ENCODE assay signal across 23 cellular contexts in the genomic region with DNA sequence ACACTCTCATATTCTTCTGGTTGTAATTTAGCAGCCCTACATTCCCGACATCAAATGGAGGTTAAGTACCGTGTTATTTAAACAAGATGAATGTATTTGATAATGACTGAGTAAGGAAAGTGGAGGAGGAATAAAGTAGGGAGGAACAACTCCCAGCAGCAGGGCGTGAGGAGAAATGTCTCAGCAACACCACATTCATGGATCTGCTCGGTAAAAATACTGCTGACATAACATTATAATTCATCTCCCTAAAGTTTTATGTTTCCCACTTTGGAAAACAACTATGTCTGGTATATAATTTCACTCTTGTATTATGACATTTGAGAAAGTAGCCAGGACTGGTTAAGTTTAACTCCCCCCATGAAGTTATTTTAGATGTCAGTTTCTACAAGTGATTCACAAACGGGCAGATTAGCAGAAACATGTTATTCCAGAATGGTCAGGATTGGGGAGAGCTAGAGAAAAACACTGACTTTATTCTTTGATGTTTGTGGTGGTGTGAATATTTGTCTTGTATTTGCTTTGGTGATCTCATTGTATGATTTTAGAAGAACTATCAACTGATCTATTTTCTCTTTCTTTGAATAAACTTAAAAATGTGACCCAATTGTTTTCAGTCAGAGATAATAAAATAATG.
DNase-seq lines count a peak whose midpoint lies in the region; TF ChIP-seq lines count a peak whose summit lies in the region.
"Had no signal": no experiment of that assay in that cellular context is flagged by ENCODE, and none has a peak within 500 bp of the region (broad histone marks: within the 10 kb centered on the region; RNA-seq: fewer than 3 reads in every experiment).

No MANE protein-coding gene starts in this region.

- no peak overlapping the region for H3K4me3 Mint-ChIP-seq in activated naive CD8-positive, alpha-beta T cell treated with anti-CD3 and anti-CD28 coated beads for 36 hours
- H3K4me3 Mint-ChIP-seq: activated CD4-positive, alpha-beta memory T cell treated with anti-CD3 and anti-CD28 coated beads, Interleukin-2, amount 10 ng/mL, durations not matched to agents 7 days and 5 days; brain; HFFc6 had no signal

- H3K4me1 ChIP-seq in adipocyte (ENCODE audit: control insufficient read depth, insufficient read depth, low read length), result peaks cover under 1% of the 10 kb centered on the region
- peaks cover 2% of the 10 kb centered on the region for H3K4me1 ChIP-seq in parathyroid adenoma
- H3K4me1 ChIP-seq: upper lobe of left lung had no signal

- H3K27ac Mint-ChIP-seq in activated naive CD8-positive, alpha-beta T cell treated with anti-CD3 and anti-CD28 coated beads for 36 hours, result no peak overlapping the region
- H3K27ac Mint-ChIP-seq: activated CD4-positive, alpha-beta memory T cell treated with anti-CD3 and anti-CD28 coated beads, Interleukin-2, amount 10 ng/mL, durations not matched to agents 7 days and 5 days; HFFc6 had no signal

- no peaks in the 10 kb centered on the region for H3K79me2 ChIP-seq in parathyroid adenoma

- no peaks in the 10 kb centered on the region for H3K27me3 Mint-ChIP-seq in activated naive CD8-positive, alpha-beta T cell treated with anti-CD3 and anti-CD28 coated beads for 36 hours
- H3K27me3 Mint-ChIP-seq: activated CD4-positive, alpha-beta memory T cell treated with anti-CD3 and anti-CD28 coated beads, Interleukin-2, amount 10 ng/mL, durations not matched to agents 7 days and 5 days had no signal

- H3K36me3 ChIP-seq in adipocyte (ENCODE audit: control insufficient read depth, insufficient read depth, low read length, severe bottlenecking), result no peaks in the 10 kb centered on the region
- no peaks in the 10 kb centered on the region for H3K36me3 ChIP-seq in parathyroid adenoma (ENCODE audit: control insufficient read depth, insufficient read depth, low read length)
- H3K36me3 ChIP-seq: lower lobe of right lung, MG63, upper lobe of left lung had no signal

- no peaks in the 10 kb centered on the region for H3K9me3 Mint-ChIP-seq in activated naive CD8-positive, alpha-beta T cell treated with anti-CD3 and anti-CD28 coated beads for 36 hours
- H3K9me3 Mint-ChIP-seq: HFFc6 had no signal

- DNase-seq in DMS53 (lab: John Stamatoyannopoulos, UW) (peak; percentile 60), adipocyte (ENCODE audit: low read depth) (peak; percentile 25), fibroblast of villous mesenchyme (ENCODE audit: low read depth) (peak; percentile 84), NCI-H526 treated with DMSO at 0.1 percent for 48 hours (lab: John Stamatoyannopoulos, UW) (no peak), HCEC 1CT (no peak)
- no peak for DNase-seq in activated naive CD8-positive, alpha-beta T cell treated with anti-CD3 and anti-CD28 coated beads for 36 hours
- DNase-seq: activated CD4-positive, alpha-beta memory T cell treated with anti-CD3 and anti-CD28 coated beads, Interleukin-2, amount 10 ng/mL, durations not matched to agents 7 days and 5 days; C1 segment of cervical spinal cord; effector CD4-positive, alpha-beta T cell; EL; HFFc6; islet precursor cell; KBM-7; lower lobe of right lung; MG63; NCI-H2029 treated with DMSO at 0.1 percent for 48 hours; NK-92 treated with Interleukin-12 subunit alpha and Interleukin-12 subunit beta, amount 100 ng/mL, for 24 hours; SIG-M5; stimulated activated CD4-positive, alpha-beta T cell treated with anti-CD3 and anti-CD28 coated beads, Interleukin-2, amount 100 ng/mL, for 24 hours; upper lobe of left lung had no signal

- no peak for TF ChIP-seq CTCF in fibroblast of villous mesenchyme (IDR thresholded peaks at IDR 0.05; ENCODE audit: insufficient read depth, low read depth, low read length)
- no peak for TF ChIP-seq CTCF in parathyroid adenoma (IDR thresholded peaks at IDR 0.05)

- H2AFZ ChIP-seq in parathyroid adenoma, result peak overlapping the region; percentile 39

- no peak overlapping the region for H3K27ac ChIP-seq in parathyroid adenoma
- H3K27ac ChIP-seq: lower lobe of right lung, skin epidermis, upper lobe of left lung had no signal

- H3K4me3 ChIP-seq in adipocyte (ENCODE audit: low read length) (no peak overlapping the region), fibroblast of villous mesenchyme (ENCODE audit: low read depth, low read length) (no peak overlapping the region), parathyroid adenoma (ENCODE audit: low read depth, low read length) (no peak overlapping the region)
- H3K4me3 ChIP-seq: lower lobe of right lung, MG63, skin epidermis, upper lobe of left lung had no signal

- H3K9ac ChIP-seq in adipocyte (ENCODE audit: low read length), result no peak overlapping the region
- H3K9ac ChIP-seq in parathyroid adenoma, result no peak overlapping the region

- no peaks in the 10 kb centered on the region for H3K4me1 Mint-ChIP-seq in activated naive CD8-positive, alpha-beta T cell treated with anti-CD3 and anti-CD28 coated beads for 36 hours
- H3K4me1 Mint-ChIP-seq: activated CD4-positive, alpha-beta memory T cell treated with anti-CD3 and anti-CD28 coated beads, Interleukin-2, amount 10 ng/mL, durations not matched to agents 7 days and 5 days had no signal

- H3K9me3 ChIP-seq in adipocyte (ENCODE audit: control insufficient read depth, low read length) (no peaks in the 10 kb centered on the region), parathyroid adenoma (ENCODE audit: control insufficient read depth, low read length) (no peaks in the 10 kb centered on the region)
- H3K9me3 ChIP-seq: lower lobe of right lung, MG63, upper lobe of left lung had no signal

- H3K36me3 Mint-ChIP-seq in activated naive CD8-positive, alpha-beta T cell treated with anti-CD3 and anti-CD28 coated beads for 36 hours, result no peaks in the 10 kb centered on the region
- H3K36me3 Mint-ChIP-seq: brain had no signal

- H3K27me3 ChIP-seq in adipocyte (replicated peaks; ENCODE audit: control insufficient read depth, insufficient read depth, low read length) (no peaks in the 10 kb centered on the region), parathyroid adenoma (ENCODE audit: control insufficient read depth, insufficient read depth, low read length) (no peaks in the 10 kb centered on the region)
- H3K27me3 ChIP-seq: MG63, upper lobe of left lung had no signal

- H3K4me2 ChIP-seq in parathyroid adenoma (ENCODE audit: low read length), result no peak overlapping the region

Comparison
In these comparisons a context has a peak if more than half of its experiments do, and no peak if none do; other contexts are left out.
1. DNase-seq: peak in DMS53 (single experiment), adipocyte (single experiment) and fibroblast of villous mesenchyme (single experiment); none in NCI-H526 treated with DMSO at 0.1 percent for 48 hours (single experiment), activated naive CD8-positive, alpha-beta T cell treated with anti-CD3 and anti-CD28 coated beads for 36 hours (single experiment) and HCEC 1CT (single experiment).